18 cellular contexts compared by ENCODE assay signal in the genomic region with DNA sequence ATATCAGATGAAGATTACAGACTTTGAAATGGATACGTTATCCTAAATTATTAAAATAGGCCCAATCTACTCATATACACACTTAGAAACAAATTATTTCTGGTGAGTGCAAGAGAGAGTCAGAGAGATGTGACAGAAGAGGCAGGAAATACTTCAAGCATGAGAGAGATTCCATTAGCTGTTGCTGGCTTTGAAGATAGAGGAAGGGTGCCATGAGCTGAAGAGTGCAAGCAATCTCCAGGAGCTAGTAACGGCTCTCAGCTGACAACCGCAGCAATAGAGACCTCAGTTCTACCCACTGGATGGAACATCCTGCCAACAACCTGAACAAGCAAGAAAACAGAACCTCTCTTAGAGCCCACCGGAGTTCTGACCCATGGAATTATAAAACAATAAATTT.
DNase-seq lines count a peak whose midpoint lies in the region; ATAC-seq and TF ChIP-seq lines count a peak whose summit lies in the region.
"Had no signal": no experiment of that assay in that cellular context is flagged by ENCODE, and none has a peak within 500 bp of the region (broad histone marks: within the 10 kb centered on the region; RNA-seq: fewer than 3 reads in every experiment).

No MANE protein-coding gene starts in this region.

- H3K4me1 Mint-ChIP-seq in activated T-cell treated with anti-CD3 and anti-CD28 coated beads, Interleukin-2, amount 50 U/mL, for 72 hours (ENCODE audit: low read depth): no peaks in the 10 kb centered on the region
- H3K4me1 Mint-ChIP-seq: B cell; CD4-positive, CD25-positive, alpha-beta regulatory T cell had no signal

- H3K36me3 Mint-ChIP-seq in activated T-cell treated with anti-CD3 and anti-CD28 coated beads, Interleukin-2, amount 50 U/mL, for 72 hours (ENCODE audit: insufficient read depth in 2 of 2): no peaks in the 10 kb centered on the region
- H3K36me3 Mint-ChIP-seq: CD4-positive, CD25-positive, alpha-beta regulatory T cell had no signal

- no peak overlapping the region for H4K8ac ChIP-seq in mesenchymal stem cell (ENCODE audit: low read length)

- no peaks in the 10 kb centered on the region for H3K9me3 ChIP-seq in MG63
- H3K9me3 ChIP-seq in mesenchymal stem cell (ENCODE audit: control insufficient read depth, low read length): peaks cover 12% of the 10 kb centered on the region

- H2AK5ac ChIP-seq in mesenchymal stem cell (ENCODE audit: low read length, severe bottlenecking): no peak overlapping the region

- H4K91ac ChIP-seq in mesenchymal stem cell (ENCODE audit: low read length): no peak overlapping the region

- DNase-seq in ELR (ENCODE audit: low read depth): peak; percentile 74
- peak; percentile 42 for DNase-seq in MG63
- peak; percentile 4 to 21 for DNase-seq in cardiac fibroblast (ENCODE audit: low read depth in 2 of 2)
- DNase-seq in mesenchymal stem cell: peak; percentile 42
- DNase-seq in NCI-H2171 treated with DMSO at 0.1 percent for 48 hours (lab: John Stamatoyannopoulos, UW): no peak
- DNase-seq in caudate nucleus (lab: John Stamatoyannopoulos, UW): no peak
- DNase-seq in activated T-cell treated with anti-CD3 and anti-CD28 coated beads, Interleukin-2, amount 50 U/mL, for 72 hours: no peak
- DNase-seq: CD4-positive, CD25-positive, alpha-beta regulatory T cell; DMS53; GOT3; NCI-H1092; NCI-H2081 treated with DMSO at 0.1 percent for 48 hours; NCI-H446 treated with DMSO at 0.1 percent for 48 hours; NK-92 treated with Interleukin-12 subunit alpha and Interleukin-12 subunit beta, amount 100 ng/mL, for 24 hours had no signal

- H3K4me2 ChIP-seq in mesenchymal stem cell (ENCODE audit: low read length, poor library complexity, severe bottlenecking): no peak overlapping the region
- H3K4me2 ChIP-seq: KMS-11 had no signal

- H2BK15ac ChIP-seq in mesenchymal stem cell (ENCODE audit: low read depth, poor library complexity, severe bottlenecking): no peak overlapping the region

- 0% methylated on average over 1 of the region's 4 CpGs for WGBS in mesenchymal stem cell

- no peak overlapping the region for H2AFZ ChIP-seq in mesenchymal stem cell (ENCODE audit: low read depth, low read length)

- H3K4me3 Mint-ChIP-seq in activated T-cell treated with anti-CD3 and anti-CD28 coated beads, Interleukin-2, amount 50 U/mL, for 72 hours: no peak overlapping the region
- H3K4me3 Mint-ChIP-seq: B cell; CD4-positive, CD25-positive, alpha-beta regulatory T cell had no signal

- no peak for TF ChIP-seq CTCF in cardiac fibroblast (IDR thresholded peaks at IDR 0.05; ENCODE audit: low read depth, low read length)

- H3K27ac ChIP-seq in mesenchymal stem cell (ENCODE audit: low read length, poor library complexity, severe bottlenecking) (no peak overlapping the region), caudate nucleus (ENCODE audit: low read depth, low read length) (no peak overlapping the region)
- H3K27ac ChIP-seq: KMS-11, RWPE1 had no signal

- no peak overlapping the region for H3K4ac ChIP-seq in mesenchymal stem cell (ENCODE audit: low read depth in 1 of 2, low read length in 2 of 2)

- no peak overlapping the region for H3K9ac ChIP-seq in mesenchymal stem cell (ENCODE audit: low read length)
- H3K9ac ChIP-seq: KMS-11 had no signal

- H3K27ac Mint-ChIP-seq in activated T-cell treated with anti-CD3 and anti-CD28 coated beads, Interleukin-2, amount 50 U/mL, for 72 hours: no peak overlapping the region
- H3K27ac Mint-ChIP-seq: B cell; CD4-positive, CD25-positive, alpha-beta regulatory T cell had no signal

- H3K14ac ChIP-seq in mesenchymal stem cell (ENCODE audit: low read length in 2 of 2): no peak overlapping the region

- H3K4me1 ChIP-seq in mesenchymal stem cell (ENCODE audit: control insufficient read depth, insufficient read depth, low read depth, low read length): no peaks in the 10 kb centered on the region

- H3K27me3 ChIP-seq in MG63 (no peaks in the 10 kb centered on the region), mesenchymal stem cell (ENCODE audit: control insufficient read depth in 1 of 2, insufficient read depth in 1 of 2, low read length in 2 of 2) (no peaks in the 10 kb centered on the region)

- H2BK120ac ChIP-seq in mesenchymal stem cell (ENCODE audit: low read depth, low read length): no peak overlapping the region

- H2BK12ac ChIP-seq in mesenchymal stem cell (ENCODE audit: low read length in 2 of 2): no peak overlapping the region

- no peaks in the 10 kb centered on the region for H3K79me1 ChIP-seq in mesenchymal stem cell (replicated peaks; ENCODE audit: low read length, poor library complexity, severe bottlenecking)

- H3K36me3 ChIP-seq in MG63 (no peaks in the 10 kb centered on the region), mesenchymal stem cell (ENCODE audit: control insufficient read depth in 1 of 2, insufficient read depth in 2 of 2, low read depth in 1 of 2, low read length in 2 of 2) (no peaks in the 10 kb centered on the region)

- H2BK5ac ChIP-seq in mesenchymal stem cell (ENCODE audit: low read depth, low read length, poor library complexity, severe bottlenecking): no peak overlapping the region

- H3K18ac ChIP-seq in mesenchymal stem cell (ENCODE audit: low read depth in 1 of 2, low read length in 2 of 2): no peak overlapping the region

- no peak overlapping the region for H3K4me3 ChIP-seq in MG63
- H3K4me3 ChIP-seq in cardiac fibroblast (replicated peaks in 1 of 2; ENCODE audit: low read depth in 2 of 2, low read length in 2 of 2): no peak overlapping the region
- H3K4me3 ChIP-seq in mesenchymal stem cell (ENCODE audit: insufficient read depth in 1 of 2, low read depth in 1 of 2, low read length in 2 of 2): no peak overlapping the region

- H3K23ac ChIP-seq in mesenchymal stem cell (ENCODE audit: low read length in 2 of 2): no peak overlapping the region

- no peaks in the 10 kb centered on the region for H3K27me3 Mint-ChIP-seq in activated T-cell treated with anti-CD3 and anti-CD28 coated beads, Interleukin-2, amount 50 U/mL, for 72 hours (ENCODE audit: low read depth)
- H3K27me3 Mint-ChIP-seq: B cell; CD4-positive, CD25-positive, alpha-beta regulatory T cell had no signal

- no peak for ATAC-seq in GM19328 (IDR thresholded peaks at IDR 0.05; ENCODE audit: unreplicated experiment)
- ATAC-seq in activated T-cell treated with anti-CD3 and anti-CD28 coated beads, Interleukin-2, amount 50 U/mL, for 72 hours (replicated peaks in 1 of 2): no peak

- H3K9me3 Mint-ChIP-seq in activated T-cell treated with anti-CD3 and anti-CD28 coated beads, Interleukin-2, amount 50 U/mL, for 72 hours: peaks cover 4 to 11% of the 10 kb centered on the region in 2 donors

Comparison
In these comparisons a context has a peak if more than half of its experiments do, and no peak if none do; other contexts are left out.
1. DNase-seq: peak in ELR (single experiment), MG63 (single experiment), cardiac fibroblast (2 of 2) and mesenchymal stem cell (single experiment); none in NCI-H2171 treated with DMSO at 0.1 percent for 48 hours (single experiment), caudate nucleus (0 of 61) and activated T-cell treated with anti-CD3 and anti-CD28 coated beads, Interleukin-2, amount 50 U/mL, for 72 hours (0 of 2).